In the genomic region with DNA sequence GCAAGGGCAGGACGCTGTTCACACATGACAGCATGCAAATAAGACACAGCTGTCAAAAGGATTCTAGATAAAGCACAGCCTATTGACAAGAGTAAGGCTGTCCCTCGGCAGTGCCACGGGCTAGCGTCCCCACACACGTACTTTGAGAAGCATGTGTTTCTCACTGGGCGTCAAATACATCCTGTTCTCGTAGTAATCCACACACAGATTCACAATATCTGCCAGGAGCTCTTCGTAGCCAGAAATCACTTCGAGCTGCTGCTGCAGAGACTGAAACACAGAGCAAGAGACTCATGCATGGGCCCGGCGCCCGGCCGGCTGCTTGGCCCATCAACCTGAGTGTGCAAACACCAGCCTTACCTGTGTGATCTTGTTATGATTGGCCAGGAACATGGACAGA, we compare ENCODE assay signal across 21 cellular contexts.
"Had no signal": no experiment of that assay in that cellular context is flagged by ENCODE, and none has a peak within 500 bp of the region (broad histone marks: within the 10 kb centered on the region; RNA-seq: fewer than 3 reads in every experiment).

No MANE protein-coding gene starts in this region.

- H3K9me3 Mint-ChIP-seq: activated B cell treated with CpG ODN at 0.5 μM for 24 hours; activated CD4-positive, alpha-beta memory T cell treated with anti-CD3 and anti-CD28 coated beads for 36 hours; activated T-helper 17 cell treated with anti-CD3 and anti-CD28 coated beads, Interleukin-2, amount 50 U/mL, for 72 hours; brain; natural killer cell treated with Interleukin-12 subunit alpha and Interleukin-12 subunit beta and Interleukin-15 and Interleukin-18, amount 100 ng/mL, for 72 hours; stimulated activated memory B cell treated with anti-CD40 and anti-IgM and Interleukin-4, amounts not matched to agents 10 μg/mL and 1 μg/mL and 100 μg/mL, for 72 hours; T-cell had no signal

- H3K4me3 ChIP-seq: psoas muscle, right lobe of liver, smooth muscle cell, thyroid gland had no signal

- H3K27me3 ChIP-seq: foreskin keratinocyte, right lobe of liver, thyroid gland had no signal

- H3K4me1 Mint-ChIP-seq: activated T-helper 17 cell treated with anti-CD3 and anti-CD28 coated beads, Interleukin-2, amount 50 U/mL, for 72 hours; brain; T-cell had no signal

- H3K9me3 ChIP-seq: psoas muscle, right lobe of liver, thyroid gland had no signal

- H3K27ac Mint-ChIP-seq: activated B cell treated with CpG ODN at 0.5 μM for 24 hours; activated CD4-positive, alpha-beta memory T cell treated with anti-CD3 and anti-CD28 coated beads for 36 hours; activated T-helper 17 cell treated with anti-CD3 and anti-CD28 coated beads, Interleukin-2, amount 50 U/mL, for 72 hours; natural killer cell treated with Interleukin-12 subunit alpha and Interleukin-12 subunit beta and Interleukin-15 and Interleukin-18, amount 100 ng/mL, for 72 hours; stimulated activated memory B cell treated with anti-CD40 and anti-IgM and Interleukin-4, amounts not matched to agents 10 μg/mL and 1 μg/mL and 100 μg/mL, for 72 hours; T-cell had no signal

- H3K4me3 Mint-ChIP-seq: activated B cell treated with CpG ODN at 0.5 μM for 24 hours; activated CD4-positive, alpha-beta memory T cell treated with anti-CD3 and anti-CD28 coated beads for 36 hours; activated T-helper 17 cell treated with anti-CD3 and anti-CD28 coated beads, Interleukin-2, amount 50 U/mL, for 72 hours; natural killer cell treated with Interleukin-12 subunit alpha and Interleukin-12 subunit beta and Interleukin-15 and Interleukin-18, amount 100 ng/mL, for 72 hours; stimulated activated memory B cell treated with anti-CD40 and anti-IgM and Interleukin-4, amounts not matched to agents 10 μg/mL and 1 μg/mL and 100 μg/mL, for 72 hours; T-cell had no signal

- H3K4me1 ChIP-seq: foreskin keratinocyte, psoas muscle, right lobe of liver, thyroid gland had no signal

- H3K27me3 Mint-ChIP-seq: activated B cell treated with CpG ODN at 0.5 μM for 24 hours; activated CD4-positive, alpha-beta memory T cell treated with anti-CD3 and anti-CD28 coated beads for 36 hours; activated T-helper 17 cell treated with anti-CD3 and anti-CD28 coated beads, Interleukin-2, amount 50 U/mL, for 72 hours; brain; natural killer cell treated with Interleukin-12 subunit alpha and Interleukin-12 subunit beta and Interleukin-15 and Interleukin-18, amount 100 ng/mL, for 72 hours; stimulated activated memory B cell treated with anti-CD40 and anti-IgM and Interleukin-4, amounts not matched to agents 10 μg/mL and 1 μg/mL and 100 μg/mL, for 72 hours; T-cell had no signal

- H3K27ac ChIP-seq: foreskin keratinocyte, psoas muscle, right lobe of liver, thyroid gland had no signal

- DNase-seq: activated B cell treated with CpG ODN at 0.5 μM for 24 hours; activated CD4-positive, alpha-beta memory T cell treated with anti-CD3 and anti-CD28 coated beads for 36 hours; activated CD4-positive, alpha-beta T cell treated with anti-CD3 and anti-CD28 coated beads for 4 hours; activated naive CD4-positive, alpha-beta T cell; activated T-cell treated with anti-CD3 and anti-CD28 coated beads, Interleukin-2, amount 50 U/mL, for 1 hour; central memory CD4-positive, alpha-beta T cell; foreskin keratinocyte; head of caudate nucleus; mesendoderm; nucleus accumbens; psoas muscle; right lobe of liver; stimulated activated CD4-positive, alpha-beta T cell treated with anti-CD3 and anti-CD28 coated beads, Interleukin-4, amount 100 ng/mL, for 24 hours; T-cell; thyroid gland had no signal

- H3K36me3 Mint-ChIP-seq: natural killer cell treated with Interleukin-12 subunit alpha and Interleukin-12 subunit beta and Interleukin-15 and Interleukin-18, amount 100 ng/mL, for 72 hours had no signal

- ATAC-seq: activated T-helper 17 cell treated with anti-CD3 and anti-CD28 coated beads, Interleukin-2, amount 50 U/mL, for 72 hours; foreskin keratinocyte; psoas muscle; SK-N-SH treated with all-trans-retinoic acid at 6 μM for 48 hours; stimulated activated memory B cell treated with anti-CD40 and anti-IgM and Interleukin-4, amounts not matched to agents 10 μg/mL and 1 μg/mL and 100 μg/mL, for 72 hours; T-cell had no signal
